1 cellular context compared by ENCODE assay signal in the genomic region with DNA sequence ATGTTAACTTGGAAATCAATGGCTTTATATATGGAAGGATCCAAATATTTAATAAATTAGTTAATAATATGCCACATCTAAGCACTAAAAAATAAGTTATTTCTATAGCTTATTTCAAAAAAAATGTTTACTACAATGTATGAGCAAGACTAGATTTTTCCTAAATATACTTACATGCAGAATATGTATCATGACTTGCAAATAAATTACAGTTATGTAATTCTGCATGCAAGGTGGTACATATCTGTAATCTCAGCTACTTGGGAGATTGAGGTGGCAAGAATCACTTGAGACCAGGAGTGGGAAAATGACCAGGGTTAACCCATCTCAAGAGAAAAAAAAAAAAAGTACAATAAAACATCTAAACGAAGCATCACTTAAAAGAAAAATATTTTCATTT.
A peak's percentile ranks its signal among the peaks of the same experiment; 100 is the strongest.
TF ChIP-seq lines count a peak whose summit lies in the region.

No MANE protein-coding gene starts in this region.

TF ChIP-seq in HepG2, 621 proteins besides CTCF, POLR2A, EP300 and RAD21:
- no peak for TF ChIP-seq ZNF350 (CRISPR knock-in tag; IDR thresholded peaks at IDR 0.05; ENCODE audit: borderline replicate concordance, low read depth)
- TF ChIP-seq KDM1A (CRISPR knock-in tag; IDR thresholded peaks at IDR 0.05) = no peak
- peak; percentile 44; the same call in 1 of the 2 replicates for TF ChIP-seq NFE2L2 (IDR thresholded peaks at IDR 0.05; ENCODE audit: low read length)
- no peak for TF ChIP-seq PAX8 (CRISPR knock-in tag; IDR thresholded peaks at IDR 0.05; ENCODE audit: borderline replicate concordance)
- no peak for TF ChIP-seq PCBP1 (IDR thresholded peaks at IDR 0.05; ENCODE audit: borderline replicate concordance, low read depth, low read length)
- TF ChIP-seq ZNF335 (CRISPR knock-in tag; IDR thresholded peaks at IDR 0.05) = no peak
- 0 out of 2 replicates have a peak, but pooled peaks have one; percentile 11 for TF ChIP-seq MAFF (IDR thresholded peaks at IDR 0.05; ENCODE audit: low read depth, low read length)
- no peak for TF ChIP-seq ZNF672 (CRISPR knock-in tag; IDR thresholded peaks at IDR 0.05)
- TF ChIP-seq, protein P1, sequence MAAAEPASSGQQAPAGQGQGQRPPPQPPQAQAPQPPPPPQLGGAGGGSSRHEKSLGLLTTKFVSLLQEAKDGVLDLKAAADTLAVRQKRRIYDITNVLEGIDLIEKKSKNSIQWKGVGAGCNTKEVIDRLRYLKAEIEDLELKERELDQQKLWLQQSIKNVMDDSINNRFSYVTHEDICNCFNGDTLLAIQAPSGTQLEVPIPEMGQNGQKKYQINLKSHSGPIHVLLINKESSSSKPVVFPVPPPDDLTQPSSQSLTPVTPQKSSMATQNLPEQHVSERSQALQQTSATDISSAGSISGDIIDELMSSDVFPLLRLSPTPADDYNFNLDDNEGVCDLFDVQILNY (CRISPR knock-in tag; conservative IDR thresholded peaks at IDR 0.05) = no peak
- no peak for TF ChIP-seq SMAD3 (CRISPR knock-in tag; IDR thresholded peaks at IDR 0.05)
